In genomic region chr9:81344366-81344765, GRCh38 we compare ENCODE assay signal across 1 cellular context.
TF ChIP-seq lines count a peak whose summit lies in the region.

No MANE protein-coding gene starts in this region.

TF ChIP-seq in H1, 55 proteins besides CTCF, POLR2A, EP300 and RAD21 (continued from another document):
- TF ChIP-seq ATF2 (IDR thresholded peaks at IDR 0.05; ENCODE audit: low read length) (no peak), EGR1 (IDR thresholded peaks at IDR 0.05; ENCODE audit: borderline replicate concordance, low read depth, low read length) (no peak), JUN (IDR thresholded peaks at IDR 0.05; ENCODE audit: low read depth, low read length) (no peak), SP2 (IDR thresholded peaks at IDR 0.05; ENCODE audit: low read length) (no peak), KDM4A (IDR thresholded peaks at IDR 0.05; ENCODE audit: low read depth, low read length, severe bottlenecking) (no peak), SIX5 (IDR thresholded peaks at IDR 0.05; ENCODE audit: low read depth, low read length) (no peak), SIRT6 (IDR thresholded peaks at IDR 0.05; ENCODE audit: low read length) (no peak), JUND (IDR thresholded peaks at IDR 0.05; ENCODE audit: low read length) (no peak), GTF2F1 (IDR thresholded peaks at IDR 0.05; ENCODE audit: borderline replicate concordance, low read depth, low read length) (no peak), BACH1 (IDR thresholded peaks at IDR 0.05; ENCODE audit: low read length) (no peak), ATF3 (IDR thresholded peaks at IDR 0.05; ENCODE audit: insufficient read depth, low read depth, low read length) (no peak)
